In genomic region chr17:28867276-28867675, GRCh38 we compare ENCODE assay signal across 31 cellular contexts.
"Had no signal": no experiment of that assay in that cellular context is flagged by ENCODE, and none has a peak within 500 bp of the region (broad histone marks: within the 10 kb centered on the region; RNA-seq: fewer than 3 reads in every experiment).

No MANE protein-coding gene starts in this region.

- DNase-seq: activated CD4-positive, alpha-beta memory T cell treated with anti-CD3 and anti-CD28 coated beads, Interleukin-2, amount 10 ng/mL, durations not matched to agents 7 days and 5 days; activated CD4-positive, alpha-beta T cell treated with anti-CD3 and anti-CD28 coated beads for 1 hour; activated CD4-positive, alpha-beta T cell treated with anti-CD3 and anti-CD28 coated beads, Interleukin-2, amount 10 ng/mL, durations not matched to agents 7 days and 5 days; activated CD8-positive, alpha-beta memory T cell treated with anti-CD3 and anti-CD28 coated beads, Interleukin-2, amount 50 U/mL, for 48 hours; activated gamma-delta T cell; activated naive CD4-positive, alpha-beta T cell treated with anti-CD3 and anti-CD28 coated beads, Interleukin-2, amount 10 ng/mL, durations not matched to agents 7 days and 5 days; activated naive CD8-positive, alpha-beta T cell treated with anti-CD3 and anti-CD28 coated beads, Interleukin-2, amount 10 ng/mL, durations not matched to agents 7 days and 5 days; activated T-cell treated with anti-CD3 and anti-CD28 coated beads, Interleukin-2, amount 50 U/mL, for 24 hours; head of caudate nucleus; hippocampal formation; immature natural killer cell; kidney; midbrain; naive thymus-derived CD4-positive, alpha-beta T cell; nucleus accumbens; pancreas; retina; sigmoid colon; small intestine; stimulated activated CD4-positive, alpha-beta T cell treated with anti-CD3 and anti-CD28 coated beads, Interleukin-4, amount 100 ng/mL, for 24 hours; stimulated activated naive B cell treated with anti-CD40 and anti-IgM and Interleukin-4, amounts not matched to agents 10 μg/mL and 1 μg/mL and 100 μg/mL, for 72 hours; stomach; T-helper 9 cell; thyroid gland; upper lobe of right lung had no signal

- H3K9me3 ChIP-seq: ascending aorta, gastroesophageal sphincter, pancreas, prostate gland, sigmoid colon, stomach, thyroid gland, upper lobe of right lung had no signal

- H3K27ac ChIP-seq: ascending aorta, cardiac muscle cell, gastroesophageal sphincter, pancreas, prostate gland, sigmoid colon, stomach, thyroid gland, upper lobe of right lung had no signal

- ATAC-seq: gastroesophageal sphincter; naive thymus-derived CD4-positive, alpha-beta T cell; pancreas; stimulated activated naive B cell treated with anti-CD40 and anti-IgM and Interleukin-4, amounts not matched to agents 10 μg/mL and 1 μg/mL and 100 μg/mL, for 72 hours; upper lobe of right lung had no signal

- H3K27me3 ChIP-seq: ascending aorta, cardiac muscle cell, gastroesophageal sphincter, pancreas, sigmoid colon, stomach, thyroid gland, upper lobe of right lung had no signal

- H3K36me3 ChIP-seq: cardiac muscle cell, gastroesophageal sphincter, pancreas, prostate gland, sigmoid colon, stomach, thyroid gland, upper lobe of right lung had no signal

- H3K4me3 ChIP-seq: ascending aorta, cardiac muscle cell, gastroesophageal sphincter, pancreas, prostate gland, sigmoid colon, stomach, thyroid gland, upper lobe of right lung had no signal

- H3K4me1 ChIP-seq: ascending aorta, gastroesophageal sphincter, pancreas, prostate gland, sigmoid colon, thyroid gland, upper lobe of right lung had no signal

- FAIRE-seq: endothelial cell of umbilical vein, kidney, pancreas, small intestine, TTC549 had no signal
